22 cellular contexts compared by ENCODE assay signal in genomic region chr9:7394007-7394774, GRCh38.
A peak's percentile ranks its signal among the peaks of the same experiment; 100 is the strongest.
DNase-seq lines count a peak whose midpoint lies in the region; ATAC-seq and TF ChIP-seq lines count a peak whose summit lies in the region.
"Had no signal": no experiment of that assay in that cellular context is flagged by ENCODE, and none has a peak within 500 bp of the region (broad histone marks: within the 10 kb centered on the region; RNA-seq: fewer than 3 reads in every experiment).

No MANE protein-coding gene starts in this region.

- peak overlapping the region in 1 of 59 donors; percentile 0 for H3K4me3 ChIP-seq in dorsolateral prefrontal cortex
- H3K4me3 ChIP-seq: heart left ventricle had no signal

- peak in 30 of 56 donors; percentile 10 to 60 (median 35) for TF ChIP-seq CTCF in dorsolateral prefrontal cortex (IDR thresholded peaks at IDR 0.05 in 54 of 56, conservative IDR thresholded peaks at IDR 0.05 in 2 of 56; ENCODE audit: low read depth in 1 of 56, partially characterized antibody in 56 of 56)

- no peak for ATAC-seq in HG03280 (IDR thresholded peaks at IDR 0.05; ENCODE audit: unreplicated experiment)
- ATAC-seq: heart left ventricle; naive thymus-derived CD8-positive, alpha-beta T cell had no signal

- H3K27me3 ChIP-seq in dorsolateral prefrontal cortex = no peaks in the 10 kb centered on the region
- H3K27me3 ChIP-seq: heart left ventricle had no signal

- intact Hi-C loops in dorsolateral prefrontal cortex (cut with DNase I) = loop anchor here in 1 of 2 donors (10.0 kb wide), 1 partner anchor 119 kb away; no protein-coding TSS in a partner anchor

- DNase-seq in COLO829 (ENCODE audit: low spot score) (peak; percentile 63), NCI-H187 treated with DMSO at 0.1 percent for 48 hours (lab: John Stamatoyannopoulos, UW) (peak; percentile 69), dorsolateral prefrontal cortex (peak in 3 of 10 donors; percentile 44 to 48 (median 44)), medulla oblongata (ENCODE audit: extremely low spot score) (peak; percentile 71), cortex of kidney (lab: John Stamatoyannopoulos, UW) (no peak), OCI-M2 (lab: John Stamatoyannopoulos, UW; ENCODE audit: unreplicated experiment) (no peak)
- DNase-seq in activated T-cell treated with anti-CD3 and anti-CD28 coated beads, Interleukin-2, amount 50 U/mL, for 48 hours = no peak
- DNase-seq: ACHN; activated naive CD4-positive, alpha-beta T cell treated with Interleukin-2 at 50 U/mL for 16 hours; effector CD8-positive, alpha-beta T cell; HCEC 1CT; heart left ventricle; KG1; kidney; naive thymus-derived CD8-positive, alpha-beta T cell; NCI-H2029; NCI-H524 treated with DMSO at 0.1 percent for 48 hours; SHP77; small intestine; stimulated activated CD4-positive, alpha-beta T cell treated with anti-CD3 and anti-CD28 coated beads, Interleukin-4, amount 100 ng/mL, for 24 hours had no signal

- no peak overlapping the region for H3K27ac ChIP-seq in dorsolateral prefrontal cortex
- H3K27ac ChIP-seq: C4-2B, heart left ventricle had no signal

Comparison
In these comparisons a context has a peak if more than half of its experiments do, and no peak if none do; other contexts are left out.
1. DNase-seq: peak in COLO829 (single experiment), NCI-H187 treated with DMSO at 0.1 percent for 48 hours (single experiment) and medulla oblongata (single experiment); none in activated T-cell treated with anti-CD3 and anti-CD28 coated beads, Interleukin-2, amount 50 U/mL, for 48 hours (0 of 2), cortex of kidney (single experiment) and OCI-M2 (single experiment).